ENCODE assay signal across 26 cellular contexts in genomic region chr20:11094196-11094595, GRCh38.
"Had no signal": no experiment of that assay in that cellular context is flagged by ENCODE, and none has a peak within 500 bp of the region (broad histone marks: within the 10 kb centered on the region; RNA-seq: fewer than 3 reads in every experiment).

No MANE protein-coding gene starts in this region.

- H3K4me1 ChIP-seq: pancreas, prostate gland, spleen, suprapubic skin, testis, transverse colon, upper lobe of right lung, uterus had no signal

- H3K4me3 ChIP-seq: pancreas, prostate gland, skin epidermis, smooth muscle cell, spleen, suprapubic skin, testis, tibial artery, transverse colon, upper lobe of right lung, uterus had no signal

- H3K4me2 ChIP-seq: smooth muscle cell had no signal

- H3K36me3 ChIP-seq: neutrophil, pancreas, prostate gland, spleen, suprapubic skin, tibial artery, transverse colon, upper lobe of right lung, uterus had no signal

- DNase-seq: naive thymus-derived CD8-positive, alpha-beta T cell; nephron progenitor cell; nucleus accumbens; pancreas; retina; right cardiac atrium; spleen; stimulated activated CD4-positive, alpha-beta T cell treated with anti-CD3 and anti-CD28 coated beads, Interleukin-12 subunit alpha, Interleukin-12 subunit beta, amount 100 ng/mL, for 4 hours; stimulated activated CD4-positive, alpha-beta T cell treated with anti-CD3 and anti-CD28 coated beads, Interleukin-1b, Interleukin-23, amount 100 ng/mL, for 48 hours; stimulated activated CD4-positive, alpha-beta T cell treated with anti-CD3 and anti-CD28 coated beads, Interleukin-4, amount 100 ng/mL, for 1 hour; stimulated activated CD4-positive, alpha-beta T cell treated with anti-CD3 and anti-CD28 coated beads, Interleukin-4, amount 100 ng/mL, for 4 hours; stimulated activated CD8-positive, alpha-beta memory T cell treated with anti-CD3 and anti-CD28 coated beads, Interleukin-4, amount 100 ng/mL, for 48 hours; stimulated activated naive CD4-positive, alpha-beta T cell; stimulated activated naive CD8-positive, alpha-beta T cell treated with anti-CD3 and anti-CD28 coated beads, Interleukin-15, amount 100 ng/mL, for 72 hours; stimulated activated naive CD8-positive, alpha-beta T cell treated with anti-CD3 and anti-CD28 coated beads, Interleukin-15, Interleukin-2, amounts not matched to agents 100 U/mL and 50 U/mL, for 24 hours; substantia nigra; testis; tibial artery; transverse colon; upper lobe of right lung; uterus had no signal

- H3K27me3 ChIP-seq: neutrophil, pancreas, spleen, suprapubic skin, testis, tibial artery, transverse colon, upper lobe of right lung, uterus had no signal

- H3K27ac ChIP-seq: neutrophil, pancreas, prostate gland, skin epidermis, spleen, suprapubic skin, testis, tibial artery, transverse colon, upper lobe of right lung, uterus had no signal
